In genomic region chr1:36187800-36188593, GRCh38 we compare ENCODE assay signal across 8 cellular contexts.
DNase-seq lines count a peak whose midpoint lies in the region; FAIRE-seq and TF ChIP-seq lines count a peak whose summit lies in the region.

No MANE protein-coding gene starts in this region.

- no peaks in the 10 kb centered on the region for H3K36me3 ChIP-seq in OCI-LY1 (ENCODE audit: insufficient read depth, low read length)

- no peak overlapping the region for H3K4me3 ChIP-seq in OCI-LY1 (ENCODE audit: low read depth, low read length, poor library complexity, severe bottlenecking)
- no peak overlapping the region for H3K4me3 ChIP-seq in epithelial cell of esophagus (ENCODE audit: low read length)

- no peak overlapping the region for H3K27ac ChIP-seq in OCI-LY1 (ENCODE audit: low read depth, low read length, poor library complexity, severe bottlenecking)

- H4K20me1 ChIP-seq in OCI-LY1 (ENCODE audit: insufficient read depth, low read length), result no peaks in the 10 kb centered on the region

- H3K9ac ChIP-seq in OCI-LY1 (ENCODE audit: low read length), result no peak overlapping the region

- H3K4me1 ChIP-seq in OCI-LY1 (ENCODE audit: insufficient read depth, low read length, severe bottlenecking), result no peaks in the 10 kb centered on the region

- H3F3A ChIP-seq in OCI-LY1 (ENCODE audit: insufficient read depth, low read length), result no peaks in the 10 kb centered on the region

- H3K79me2 ChIP-seq in OCI-LY1 (ENCODE audit: insufficient read depth, low read length), result no peaks in the 10 kb centered on the region

- peak; percentile 56 for DNase-seq in NK-92 treated with Interleukin-12 subunit alpha and Interleukin-12 subunit beta, amount 100 ng/mL, for 24 hours (lab: John Stamatoyannopoulos, UW)
- no peak for DNase-seq in NK-92 (lab: John Stamatoyannopoulos, UW; ENCODE audit: unreplicated experiment)
- DNase-seq in HTR-8/SVneo (ENCODE audit: insufficient read length, low spot score), result peak; percentile 88
- DNase-seq in activated T-cell treated with anti-CD3 and anti-CD28 coated beads for 1 hour (ENCODE audit: low read depth), result peak; percentile 66
- DNase-seq in epithelial cell of esophagus (ENCODE audit: low read depth), result peak; percentile 91
- DNase-seq in middle frontal gyrus (ENCODE audit: extremely low spot score, low spot score), result peak; percentile 82
- peak; percentile 57 to 61 for DNase-seq in stimulated activated CD8-positive, alpha-beta memory T cell treated with anti-CD3 and anti-CD28 coated beads, Interleukin-15, amount 100 ng/mL, for 48 hours (ENCODE audit: low read depth in 2 of 2)

- FAIRE-seq in HTR-8/SVneo (lab: Jason Lieb, UNC), result peak; percentile 96

- no peak overlapping the region for H2AFZ ChIP-seq in OCI-LY1 (ENCODE audit: low read length)

- no peaks in the 10 kb centered on the region for H3K9me3 ChIP-seq in OCI-LY1 (ENCODE audit: low read length)

- peak; percentile 91 for TF ChIP-seq CTCF in OCI-LY1 (IDR thresholded peaks at IDR 0.05; ENCODE audit: low read length)
- TF ChIP-seq CTCF in epithelial cell of esophagus (IDR thresholded peaks at IDR 0.05; ENCODE audit: insufficient read depth, low read depth, low read length, missing control alignments), result peak; percentile 95

- no peak overlapping the region for H3K4me2 ChIP-seq in OCI-LY1 (ENCODE audit: low read length)

- H3K27me3 ChIP-seq in OCI-LY1 (ENCODE audit: insufficient read depth, low read length), result no peaks in the 10 kb centered on the region

- no peaks in the 10 kb centered on the region for H3K9me2 ChIP-seq in OCI-LY1 (ENCODE audit: low read depth, low read length)
